In the genomic region with DNA sequence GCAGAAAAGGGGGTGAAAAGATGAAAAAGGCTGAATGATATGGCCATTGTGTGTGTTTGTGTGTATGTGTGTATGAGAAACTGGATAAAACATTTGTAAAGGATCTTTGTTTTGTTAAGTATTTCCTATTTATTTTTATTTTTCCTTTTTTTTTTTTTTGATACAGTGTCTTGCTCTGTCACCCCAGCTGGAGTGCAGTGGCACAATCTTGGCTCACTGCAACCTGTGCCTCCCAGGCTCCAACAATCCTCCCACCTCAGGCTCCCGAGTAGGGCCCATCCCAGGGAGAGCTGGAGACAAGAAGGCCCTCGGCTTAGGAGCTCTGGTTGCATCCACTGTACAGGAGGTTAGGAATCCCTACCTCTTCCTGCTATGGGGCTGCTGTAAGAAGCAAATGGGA, we compare ENCODE assay signal across 21 cellular contexts. TPM values are rescaled to one million over a fixed set of nuclear protein-coding genes. Genes with fewer than 3 reads are reported as not detected.
"Had no signal": no experiment of that assay in that cellular context is flagged by ENCODE, and none has a peak within 500 bp of the region (broad histone marks: within the 10 kb centered on the region; RNA-seq: fewer than 3 reads in every experiment).

No MANE protein-coding gene starts in this region.

- ATAC-seq: activated CD8-positive, alpha-beta T cell treated with anti-CD3 and anti-CD28 coated beads, Interleukin-2, amount 10 ng/mL, durations not matched to agents 7 days and 5 days; activated naive CD4-positive, alpha-beta T cell treated with anti-CD3 and anti-CD28 coated beads, Interleukin-2, amount 50 U/mL, for 72 hours; gastrocnemius medialis had no signal

- H3K27ac ChIP-seq: gastrocnemius medialis had no signal

- H3K4me1 ChIP-seq: gastrocnemius medialis had no signal

- FAIRE-seq: endometrium, TTC549 had no signal

- DNase-seq: activated CD4-positive, alpha-beta T cell treated with anti-CD3 and anti-CD28 coated beads for 1 hour; activated CD4-positive, alpha-beta T cell treated with anti-CD3 and anti-CD28 coated beads, Interleukin-2, amount 50 U/mL, for 1 hour; activated CD8-positive, alpha-beta T cell treated with anti-CD3 and anti-CD28 coated beads, Interleukin-2, amount 10 ng/mL, durations not matched to agents 7 days and 5 days; activated gamma-delta T cell treated with Interleukin-2 at 50 U/mL for 16 hours; effector CD4-positive, alpha-beta T cell; erythroblast; gastrocnemius medialis; hypothalamus; nephron progenitor cell; occipital lobe; stimulated activated CD4-positive, alpha-beta T cell treated with anti-CD3 and anti-CD28 coated beads, Interleukin-4, amount 100 ng/mL, for 24 hours; stimulated activated naive CD4-positive, alpha-beta T cell treated with Interleukin-2 at 50 U/mL for 16 hours had no signal

- H3K4me3 ChIP-seq: gastrocnemius medialis, thyroid gland had no signal

- H3K27me3 ChIP-seq: gastrocnemius medialis, thyroid gland had no signal

- H3K36me3 ChIP-seq: gastrocnemius medialis, thyroid gland had no signal

- H3K9me3 ChIP-seq: gastrocnemius medialis, thyroid gland had no signal

RNA-seq across cellular contexts. Expression of gene CALML5, which starts 6.9 kb away (rescaled TPM):
- total RNA-seq: activated CD8-positive, alpha-beta T cell treated with anti-CD3 and anti-CD28 coated beads, Interleukin-2, amount 10 ng/mL, durations not matched to agents 7 days and 5 days; activated naive CD4-positive, alpha-beta T cell treated with anti-CD3 and anti-CD28 coated beads, Interleukin-2, amount 50 U/mL, for 72 hours; aorta; cardiac septum; gastrocnemius medialis; liver; occipital lobe; renal cortical epithelial cell; thyroid gland; ureter had no signal
- polyA plus RNA-seq: aorta, liver had no signal

RNA-seq across cellular contexts. Expression of gene CALML3, which starts 18.5 kb away (rescaled TPM):
- total RNA-seq: activated CD8-positive, alpha-beta T cell treated with anti-CD3 and anti-CD28 coated beads, Interleukin-2, amount 10 ng/mL, durations not matched to agents 7 days and 5 days; activated naive CD4-positive, alpha-beta T cell treated with anti-CD3 and anti-CD28 coated beads, Interleukin-2, amount 50 U/mL, for 72 hours; aorta; cardiac septum; gastrocnemius medialis; liver; occipital lobe; renal cortical epithelial cell; ureter had no signal
- polyA plus RNA-seq: liver had no signal
